In the genomic region with DNA sequence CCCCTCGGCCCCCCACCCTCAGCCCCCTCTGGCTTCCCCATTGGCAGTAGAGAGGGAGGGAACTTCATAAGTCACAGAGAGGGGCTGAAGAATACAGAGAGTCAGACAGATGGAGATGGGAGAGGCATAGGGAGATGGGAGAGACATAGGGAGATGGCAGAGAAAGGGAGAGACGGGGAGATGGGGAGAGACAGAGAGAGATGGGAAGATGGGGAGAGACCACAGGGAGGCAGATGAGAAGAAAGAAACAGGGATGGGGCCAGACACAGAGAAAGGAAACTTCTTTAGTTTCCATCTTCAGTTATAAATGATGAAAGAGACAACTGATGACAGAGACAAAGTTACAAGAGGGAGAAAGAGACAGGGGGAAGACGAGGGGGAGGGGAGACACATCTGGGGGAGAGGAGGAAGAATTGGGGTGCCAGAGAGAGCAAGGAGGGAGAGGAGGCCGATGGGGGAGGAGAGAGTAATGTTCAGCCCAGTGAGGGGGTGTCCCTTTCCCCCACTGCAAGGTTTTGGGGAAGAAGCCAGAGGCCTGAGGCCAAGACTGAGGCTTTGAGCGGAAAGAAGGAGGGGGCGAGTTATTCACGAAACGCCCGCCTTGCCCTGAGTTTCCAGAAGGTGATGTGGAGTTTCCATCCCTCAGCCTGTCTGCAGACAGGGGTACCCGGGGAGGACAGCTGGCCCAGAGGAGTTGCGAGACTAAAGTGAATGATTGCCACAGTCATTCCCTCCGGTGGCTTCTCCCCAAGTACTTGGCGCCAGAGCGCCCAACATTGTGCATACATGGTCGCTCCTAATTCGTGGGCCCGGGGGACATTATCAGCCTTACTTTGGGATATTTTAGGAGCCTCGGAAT, we compare ENCODE assay signal across 8 cellular contexts. TPM values are rescaled to one million over a fixed set of nuclear protein-coding genes. Genes with fewer than 3 reads are reported as not detected.
A peak's percentile ranks its signal among the peaks of the same experiment; 100 is the strongest.
DNase-seq lines count a peak whose midpoint lies in the region; ATAC-seq and TF ChIP-seq lines count a peak whose summit lies in the region.

No MANE protein-coding gene starts in this region.

- DNase-seq in activated CD4-positive, alpha-beta T cell treated with anti-CD3 and anti-CD28 coated beads for 48 hours, result peak; percentile 91
- no peak for DNase-seq in fibroblast of pulmonary artery (ENCODE audit: low read depth)
- peak; percentile 89 for DNase-seq in stimulated activated CD4-positive, alpha-beta T cell treated with anti-CD3 and anti-CD28 coated beads, Interleukin-4, amount 100 ng/mL, for 24 hours
- DNase-seq in kidney tubule cell (ENCODE audit: low spot score), result no peak
- no peak for DNase-seq in testis
- no peak for DNase-seq in COR-L47 (lab: John Stamatoyannopoulos, UW)

- 39 to 46% methylated on average over 17 to 18 of the region's 18 CpGs for WGBS in testis, 2 donors

- TF ChIP-seq CTCF in fibroblast of pulmonary artery (IDR thresholded peaks at IDR 0.05; ENCODE audit: low read length, missing control alignments), result no peak
- no peak for TF ChIP-seq CTCF in testis (IDR thresholded peaks at IDR 0.05)

- no peaks in the 10 kb centered on the region for H3K27me3 ChIP-seq in testis

- H3K9me3 ChIP-seq in testis, result no peaks in the 10 kb centered on the region

- H3K4me3 ChIP-seq in fibroblast of pulmonary artery (replicated peaks; ENCODE audit: low read depth, low read length) (peak overlapping the region; percentile 17), testis (peak overlapping the region in 1 of 2 donors; percentile 99)

- peaks cover 6% of the 10 kb centered on the region for H3K4me1 ChIP-seq in testis

- ATAC-seq in GM18502 (IDR thresholded peaks at IDR 0.05; ENCODE audit: poor library complexity, unreplicated experiment) (peak; percentile 14), HG03280 (IDR thresholded peaks at IDR 0.05; ENCODE audit: unreplicated experiment) (peak; percentile 17)

- intact Hi-C loops in testis (cut with DNase I; ENCODE audit: low total_unique reads), result no loop called here

- H3K36me3 ChIP-seq in testis (ENCODE audit: low read depth, missing control alignments), result no peaks in the 10 kb centered on the region

- TF ChIP-seq POLR2A in testis (IDR thresholded peaks at IDR 0.05), result no peak

- no peak overlapping the region for H3K27ac ChIP-seq in testis

RNA-seq across cellular contexts. Expression of a gene that starts 0.7 kb away (rescaled TPM):
- total RNA-seq in testis, result 10 to 100 TPM; 66.2 to 68.1 TPM
- 39.3 TPM for polyA plus RNA-seq in testis (ENCODE audit: insufficient read depth, low read depth, low replicate concordance)

RNA-seq across cellular contexts. Expression of a gene that starts 3.0 kb away (rescaled TPM):
- 1 to 10 TPM; 7.6 to 8.7 TPM for total RNA-seq in testis
- polyA plus RNA-seq in testis (ENCODE audit: insufficient read depth, low read depth, low replicate concordance), result 3.0 TPM

RNA-seq across cellular contexts. Expression of a gene that starts 6.0 kb away (rescaled TPM):
- total RNA-seq in testis, result 10 to 100 TPM; 25.0 to 27.8 TPM
- 16.3 TPM for polyA plus RNA-seq in testis (ENCODE audit: insufficient read depth, low read depth, low replicate concordance)

RNA-seq across cellular contexts. Expression of a gene that starts 14.2 kb away (rescaled TPM):
- 100 to 1,000 TPM; 281 to 306 TPM for total RNA-seq in testis
- polyA plus RNA-seq in testis (ENCODE audit: insufficient read depth, low read depth, low replicate concordance), result 348 TPM

RNA-seq across cellular contexts. Expression of a gene that starts 19.4 kb away (rescaled TPM):
- total RNA-seq in testis, result 10 to 100 TPM; 20.4 to 25.8 TPM
- 18.7 TPM for polyA plus RNA-seq in testis (ENCODE audit: insufficient read depth, low read depth, low replicate concordance)

Comparison
In these comparisons a context has a peak if more than half of its experiments do, and no peak if none do; other contexts are left out.
1. DNase-seq: peak in activated CD4-positive, alpha-beta T cell treated with anti-CD3 and anti-CD28 coated beads for 48 hours (single experiment) and stimulated activated CD4-positive, alpha-beta T cell treated with anti-CD3 and anti-CD28 coated beads, Interleukin-4, amount 100 ng/mL, for 24 hours (single experiment); none in fibroblast of pulmonary artery (single experiment), kidney tubule cell (single experiment), testis (single experiment) and COR-L47 (single experiment).